ENCODE assay signal across 14 cellular contexts in genomic region chr6:66421570-66421969, GRCh38.
A peak's percentile ranks its signal among the peaks of the same experiment; 100 is the strongest.
DNase-seq lines count a peak whose midpoint lies in the region; ATAC-seq and TF ChIP-seq lines count a peak whose summit lies in the region.
"Had no signal": no experiment of that assay in that cellular context is flagged by ENCODE, and none has a peak within 500 bp of the region (broad histone marks: within the 10 kb centered on the region; RNA-seq: fewer than 3 reads in every experiment).

No MANE protein-coding gene starts in this region.

- H3K36me3 ChIP-seq in brain microvascular endothelial cell (replicated peaks), result no peaks in the 10 kb centered on the region
- H3K36me3 ChIP-seq: ovary had no signal

- no peaks in the 10 kb centered on the region for H3K27me3 Mint-ChIP-seq in neural crest cell (ENCODE audit: low read depth)
- no peaks in the 10 kb centered on the region for H3K27me3 Mint-ChIP-seq in activated T-cell treated with anti-CD3 and anti-CD28 coated beads, Interleukin-2, amount 50 U/mL, for 24 hours

- no peak overlapping the region for H3K4me3 Mint-ChIP-seq in neural crest cell
- H3K4me3 Mint-ChIP-seq in activated T-cell treated with anti-CD3 and anti-CD28 coated beads, Interleukin-2, amount 50 U/mL, for 24 hours, result no peak overlapping the region

- no peaks in the 10 kb centered on the region for H3K27me3 ChIP-seq in brain microvascular endothelial cell (replicated peaks)
- H3K27me3 ChIP-seq: ovary had no signal

- peaks cover 5% of the 10 kb centered on the region for H3K36me3 Mint-ChIP-seq in neural crest cell (ENCODE audit: low read depth)
- H3K36me3 Mint-ChIP-seq in activated T-cell treated with anti-CD3 and anti-CD28 coated beads, Interleukin-2, amount 50 U/mL, for 24 hours (ENCODE audit: low read depth), result no peaks in the 10 kb centered on the region

- TF ChIP-seq CTCF in NB4 (IDR thresholded peaks at IDR 0.05; ENCODE audit: low read depth, low read length), result no peak
- peak; percentile 66 for TF ChIP-seq CTCF in brain microvascular endothelial cell (IDR thresholded peaks at IDR 0.05; ENCODE audit: low read depth, low read length, missing control alignments)
- TF ChIP-seq CTCF in neural crest cell (conservative IDR thresholded peaks at IDR 0.05), result peak; percentile 63

- no peak for ATAC-seq in HG03439 (IDR thresholded peaks at IDR 0.05; ENCODE audit: unreplicated experiment)
- ATAC-seq: A549, HCT116 had no signal

- H3K27ac Mint-ChIP-seq in neural crest cell (ENCODE audit: unreplicated experiment), result no peak overlapping the region
- no peak overlapping the region for H3K27ac Mint-ChIP-seq in activated T-cell treated with anti-CD3 and anti-CD28 coated beads, Interleukin-2, amount 50 U/mL, for 24 hours

- peaks cover 5% of the 10 kb centered on the region for H3K9me3 Mint-ChIP-seq in neural crest cell
- peaks cover 13% of the 10 kb centered on the region for H3K9me3 Mint-ChIP-seq in activated T-cell treated with anti-CD3 and anti-CD28 coated beads, Interleukin-2, amount 50 U/mL, for 24 hours

- peaks cover 4% of the 10 kb centered on the region for H3K4me1 Mint-ChIP-seq in neural crest cell
- H3K4me1 Mint-ChIP-seq in activated T-cell treated with anti-CD3 and anti-CD28 coated beads, Interleukin-2, amount 50 U/mL, for 24 hours (ENCODE audit: low read depth), result no peaks in the 10 kb centered on the region

- H3K4me3 ChIP-seq in NB4 (ENCODE audit: low read depth, low read length) (no peak overlapping the region), brain microvascular endothelial cell (ENCODE audit: low read depth, low read length) (no peak overlapping the region)
- H3K4me3 ChIP-seq: A549, lung, ovary had no signal

- in situ Hi-C loops in brain microvascular endothelial cell (cut with HindIII; ENCODE audit: low pct_ligation_motif_present, low sequenced_read_pairs), result no loop called here

- peak; percentile 17 for DNase-seq in DMS53 (lab: John Stamatoyannopoulos, UW)
- no peak for DNase-seq in DMS53 treated with DMSO at 0.1 percent for 48 hours (lab: John Stamatoyannopoulos, UW; ENCODE audit: unreplicated experiment)
- peak; percentile 15 for DNase-seq in NB4 (ENCODE audit: low read depth)
- DNase-seq in brain microvascular endothelial cell, result no peak
- DNase-seq in neural crest cell (ENCODE audit: low read depth, low spot score), result peak; percentile 30
- no peak for DNase-seq in C1 segment of cervical spinal cord (lab: John Stamatoyannopoulos, UW)
- DNase-seq in activated T-cell treated with anti-CD3 and anti-CD28 coated beads, Interleukin-2, amount 50 U/mL, for 24 hours, result no peak
- DNase-seq: DND-41, IMR-90, ovary had no signal

- H3K27ac ChIP-seq in brain microvascular endothelial cell, result no peak overlapping the region
- H3K27ac ChIP-seq: A549, ovary had no signal

- TF ChIP-seq POLR2A in NB4 (IDR thresholded peaks at IDR 0.05; ENCODE audit: extremely low read depth, insufficient read length), result no peak

Comparison
In these comparisons a context has a peak if more than half of its experiments do, and no peak if none do; other contexts are left out.
1. DNase-seq: peak in DMS53 (single experiment), NB4 (single experiment) and neural crest cell (single experiment); none in DMS53 treated with DMSO at 0.1 percent for 48 hours (single experiment), brain microvascular endothelial cell (single experiment), C1 segment of cervical spinal cord (0 of 14) and activated T-cell treated with anti-CD3 and anti-CD28 coated beads, Interleukin-2, amount 50 U/mL, for 24 hours (single experiment).